27 cellular contexts compared by ENCODE assay signal in the genomic region with DNA sequence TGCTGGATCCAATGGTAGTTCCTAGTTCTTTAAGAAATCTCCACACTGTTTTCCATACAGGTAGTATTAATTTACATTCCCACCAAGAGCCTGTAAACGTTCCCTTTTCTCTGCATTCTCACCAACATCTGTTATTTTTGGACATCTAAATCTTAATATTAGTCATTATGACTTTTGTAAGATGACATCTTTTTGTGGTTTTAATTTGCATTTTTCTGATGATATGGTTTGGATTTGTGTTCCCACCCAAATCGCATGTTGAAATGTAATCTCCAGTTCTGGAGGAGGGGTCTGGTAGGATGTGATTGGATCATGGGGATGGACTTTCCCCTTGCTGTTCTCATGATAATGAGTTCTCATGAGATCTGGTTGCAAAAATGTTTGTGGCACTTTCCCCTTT.
"Had no signal": no experiment of that assay in that cellular context is flagged by ENCODE, and none has a peak within 500 bp of the region (broad histone marks: within the 10 kb centered on the region; RNA-seq: fewer than 3 reads in every experiment).

No MANE protein-coding gene starts in this region.

- H3K27me3 ChIP-seq: adrenal gland, breast epithelium had no signal

- H3K4me1 ChIP-seq: adrenal gland, breast epithelium had no signal

- DNase-seq: activated CD4-positive, alpha-beta memory T cell treated with anti-CD3 and anti-CD28 coated beads for 36 hours; activated CD4-positive, alpha-beta T cell treated with anti-CD3 and anti-CD28 coated beads, Interleukin-2, amount 10 ng/mL, durations not matched to agents 7 days and 5 days; activated CD4-positive, CD25-positive, alpha-beta regulatory T cell; activated gamma-delta T cell; activated naive CD4-positive, alpha-beta T cell treated with anti-CD3 and anti-CD28 coated beads for 36 hours; activated T-cell treated with anti-CD3 and anti-CD28 coated beads for 4 hours; activated T-cell treated with anti-CD3 and anti-CD28 coated beads, Interleukin-2, amount 50 U/mL, for 48 hours; adrenal gland; anterior cingulate cortex; caudate nucleus; Kasumi-1; KBM-7; NCI-H1048; NCI-H1417; NCI-H1930; NCI-H2171; NCI-H2227 treated with DMSO at 0.1 percent for 48 hours; NCI-H526; NCI-H82; NK-92 treated with Interleukin-12 subunit alpha and Interleukin-12 subunit beta, amount 100 ng/mL, for 24 hours; OCI-M1; RPMI8226; T-cell; T-helper 2 cell; T1000 had no signal

- H3K4me3 ChIP-seq: adrenal gland, breast epithelium, SK-N-MC had no signal

- H3K36me3 ChIP-seq: adrenal gland, breast epithelium had no signal

- H3K9me3 ChIP-seq: adrenal gland, breast epithelium had no signal
